In genomic region chr5:33685873-33686550, GRCh38 we compare ENCODE assay signal across 29 cellular contexts.
DNase-seq lines count a peak whose midpoint lies in the region; ATAC-seq and TF ChIP-seq lines count a peak whose summit lies in the region.
"Had no signal": no experiment of that assay in that cellular context is flagged by ENCODE, and none has a peak within 500 bp of the region (broad histone marks: within the 10 kb centered on the region; RNA-seq: fewer than 3 reads in every experiment).

No MANE protein-coding gene starts in this region.

- DNase-seq in NCI-H748 (lab: John Stamatoyannopoulos, UW; ENCODE audit: unreplicated experiment), result peak; percentile 23
- no peak for DNase-seq in NCI-H748 treated with DMSO at 0.1 percent for 48 hours (lab: John Stamatoyannopoulos, UW)
- DNase-seq in iPS DF 6.9 (ENCODE audit: low read depth, low spot score), result peak; percentile 22
- no peak for DNase-seq in T-helper 9 cell
- DNase-seq: activated CD4-positive, alpha-beta T cell treated with anti-CD3 and anti-CD28 coated beads for 36 hours; activated naive CD4-positive, alpha-beta T cell treated with anti-CD3 and anti-CD28 coated beads, Interleukin-2, amount 50 U/mL, for 16 hours; body of pancreas; Caco-2; dermis blood vessel endothelial cell; DMS53; esophagus squamous epithelium; foreskin keratinocyte; heart right ventricle; immature natural killer cell; left ventricle myocardium inferior; NCI-H1417 treated with DMSO at 0.1 percent for 48 hours; NCI-H2081; NCI-H226; NCI-H526 treated with DMSO at 0.1 percent for 48 hours; retina; SIG-M5; stimulated activated naive CD8-positive, alpha-beta T cell treated with anti-CD3 and anti-CD28 coated beads, Interleukin-15, Interleukin-2, amounts not matched to agents 100 U/mL and 50 U/mL, for 24 hours had no signal

- H3K9me3 ChIP-seq in iPS DF 6.9 (ENCODE audit: control insufficient read depth, insufficient read depth, low read length), result no peaks in the 10 kb centered on the region
- H3K9me3 ChIP-seq in parathyroid adenoma (ENCODE audit: control insufficient read depth, low read length), result no peaks in the 10 kb centered on the region
- H3K9me3 ChIP-seq: body of pancreas, Caco-2, esophagus squamous epithelium, HAP-1, heart right ventricle, left ventricle myocardium inferior had no signal

- H3K27me3 ChIP-seq in iPS DF 6.9 (ENCODE audit: control insufficient read depth, insufficient read depth, low read length) (no peaks in the 10 kb centered on the region), parathyroid adenoma (ENCODE audit: control insufficient read depth, insufficient read depth, low read length) (no peaks in the 10 kb centered on the region)
- H3K27me3 ChIP-seq: body of pancreas, esophagus squamous epithelium, foreskin keratinocyte had no signal

- no peak overlapping the region for H3K9ac ChIP-seq in parathyroid adenoma

- no peak overlapping the region for H3K4me2 ChIP-seq in parathyroid adenoma (ENCODE audit: low read length)

- peaks cover 3% of the 10 kb centered on the region; the same call in 1 of the 2 replicates for H3K4me1 ChIP-seq in iPS DF 6.9 (ENCODE audit: control insufficient read depth, insufficient read depth, low read length)
- H3K4me1 ChIP-seq in parathyroid adenoma, result no peaks in the 10 kb centered on the region
- H3K4me1 ChIP-seq: body of pancreas, Caco-2, esophagus squamous epithelium, foreskin keratinocyte, HAP-1 had no signal

- H2AFZ ChIP-seq in parathyroid adenoma, result peak overlapping the region; percentile 7

- ATAC-seq in HG03432 (IDR thresholded peaks at IDR 0.05; ENCODE audit: unreplicated experiment) (peak; percentile 48), GM19397 (IDR thresholded peaks at IDR 0.05; ENCODE audit: unreplicated experiment) (no peak), HG02870 (IDR thresholded peaks at IDR 0.05; ENCODE audit: unreplicated experiment) (no peak)
- ATAC-seq: activated CD4-positive, alpha-beta T cell treated with anti-CD3 and anti-CD28 coated beads for 36 hours; body of pancreas; foreskin keratinocyte; heart right ventricle; HepG2; stimulated activated naive CD8-positive, alpha-beta T cell treated with anti-CD3 and anti-CD28 coated beads, Interleukin-15, Interleukin-2, amounts not matched to agents 100 U/mL and 50 U/mL, for 24 hours had no signal

- no peaks in the 10 kb centered on the region for H3K79me2 ChIP-seq in parathyroid adenoma

- H3K36me3 ChIP-seq in iPS DF 6.9 (ENCODE audit: control insufficient read depth, insufficient read depth, low read length) (no peaks in the 10 kb centered on the region), parathyroid adenoma (ENCODE audit: control insufficient read depth, insufficient read depth, low read length) (no peaks in the 10 kb centered on the region)
- H3K36me3 ChIP-seq: esophagus squamous epithelium, HAP-1, left ventricle myocardium inferior had no signal

- H3K27ac ChIP-seq in iPS DF 6.9 (ENCODE audit: low read length) (no peak overlapping the region), parathyroid adenoma (no peak overlapping the region)
- H3K27ac ChIP-seq: 22Rv1, body of pancreas, esophagus squamous epithelium, foreskin keratinocyte, heart right ventricle, left ventricle myocardium inferior had no signal

- no peak for TF ChIP-seq CTCF in parathyroid adenoma (IDR thresholded peaks at IDR 0.05)

- H3K4me3 ChIP-seq in iPS DF 6.9 (ENCODE audit: low read length) (no peak overlapping the region), parathyroid adenoma (ENCODE audit: low read depth, low read length) (no peak overlapping the region)
- H3K4me3 ChIP-seq: body of pancreas, esophagus squamous epithelium, HAP-1, heart right ventricle, left ventricle myocardium inferior had no signal

- WGBS in iPS DF 6.9 (ENCODE audit: insufficient coverage, insufficient read length), result no CpG with 5 or more reads among the region's 9 CpGs

Comparison
In these comparisons a context has a peak if more than half of its experiments do, and no peak if none do; other contexts are left out.
1. DNase-seq: peak in NCI-H748 (single experiment) and iPS DF 6.9 (single experiment); none in NCI-H748 treated with DMSO at 0.1 percent for 48 hours (single experiment) and T-helper 9 cell (single experiment).